11 cellular contexts compared by ENCODE assay signal in genomic region chr3:123678108-123678511, GRCh38.
DNase-seq lines count a peak whose midpoint lies in the region; TF ChIP-seq lines count a peak whose summit lies in the region.
"Had no signal": no experiment of that assay in that cellular context is flagged by ENCODE, and none has a peak within 500 bp of the region (broad histone marks: within the 10 kb centered on the region; RNA-seq: fewer than 3 reads in every experiment).

No MANE protein-coding gene starts in this region.

- H3K4me1 Mint-ChIP-seq in CD4-positive, alpha-beta memory T cell = no peaks in the 10 kb centered on the region

- CTCF ChIA-PET in CD4-positive, alpha-beta memory T cell (lab: Charles Lee; ENCODE audit: partially characterized antibody) = no interaction called here

- H3K27ac ChIP-seq in smooth muscle cell (ENCODE audit: low read depth) = peak overlapping the region; percentile 29
- no peak overlapping the region for H3K27ac ChIP-seq in CD4-positive, alpha-beta memory T cell (ENCODE audit: low read depth, low read length)

- H3K9me3 Mint-ChIP-seq in CD4-positive, alpha-beta memory T cell = peaks cover 0 to 2% (median 0%) of the 10 kb centered on the region in 8 donors

- POLR2A ChIA-PET in CD4-positive, alpha-beta memory T cell (lab: Charles Lee; ENCODE audit: partially characterized antibody) = no interaction called here

- H3F3A ChIP-seq in smooth muscle cell (ENCODE audit: low read depth) = no peaks in the 10 kb centered on the region

- intact Hi-C loops in CD4-positive, alpha-beta memory T cell (cut with micrococcal nuclease) = no loop called here

- TF ChIP-seq CTCF in smooth muscle cell (IDR thresholded peaks at IDR 0.05; ENCODE audit: borderline replicate concordance, insufficient read depth, poor library complexity, severe bottlenecking) = no peak

- peak overlapping the region; percentile 55 for H3K4me2 ChIP-seq in smooth muscle cell

- WGBS in smooth muscle cell (ENCODE audit: low lambda C conversion rate) = 29% methylated on average over 8 of the region's 8 CpGs

- no peak overlapping the region for H2AFZ ChIP-seq in smooth muscle cell (ENCODE audit: low read depth)

- peaks cover 6 to 15% of the 10 kb centered on the region in 2 donors for H3K27me3 Mint-ChIP-seq in CD4-positive, alpha-beta memory T cell

- H3K9ac ChIP-seq in smooth muscle cell (ENCODE audit: low read depth) = no peak overlapping the region

- H3K36me3 ChIP-seq in smooth muscle cell (ENCODE audit: low read depth) = no peaks in the 10 kb centered on the region
- H3K36me3 ChIP-seq in CD4-positive, alpha-beta memory T cell (ENCODE audit: insufficient read depth, low read length) = no peaks in the 10 kb centered on the region

- no peaks in the 10 kb centered on the region for H3K79me2 ChIP-seq in smooth muscle cell (ENCODE audit: low read depth)

- H4K20me1 ChIP-seq in smooth muscle cell (ENCODE audit: low read depth) = no peaks in the 10 kb centered on the region

- H3K4me1 ChIP-seq in smooth muscle cell (ENCODE audit: low read depth) = no peaks in the 10 kb centered on the region
- H3K4me1 ChIP-seq in CD4-positive, alpha-beta memory T cell (ENCODE audit: insufficient read depth, low read length) = no peaks in the 10 kb centered on the region

- no peaks in the 10 kb centered on the region for H3K27me3 ChIP-seq in smooth muscle cell (ENCODE audit: low read depth)
- H3K27me3 ChIP-seq in CD4-positive, alpha-beta memory T cell (ENCODE audit: insufficient read depth, low read length) = no peaks in the 10 kb centered on the region

- no peak overlapping the region for H3K4me3 Mint-ChIP-seq in CD4-positive, alpha-beta memory T cell

- H3K36me3 Mint-ChIP-seq in CD4-positive, alpha-beta memory T cell = no peaks in the 10 kb centered on the region

- peak overlapping the region in 1 of 7 donors; percentile 29 for H3K27ac Mint-ChIP-seq in CD4-positive, alpha-beta memory T cell

- no peak overlapping the region for H3K4me3 ChIP-seq in smooth muscle cell
- no peak overlapping the region for H3K4me3 ChIP-seq in CD4-positive, alpha-beta memory T cell (ENCODE audit: low read length in 2 of 2)

- no peaks in the 10 kb centered on the region for H3K9me3 ChIP-seq in smooth muscle cell (replicated peaks; ENCODE audit: low read depth)
- H3K9me3 ChIP-seq in CD4-positive, alpha-beta memory T cell (ENCODE audit: control insufficient read depth in 1 of 2, low read length in 2 of 2) = no peaks in the 10 kb centered on the region

- DNase-seq in H4 (ENCODE audit: low spot score) (peak; percentile 54), SK-N-DZ (ENCODE audit: low spot score) (peak; percentile 9), fibroblast of peridontal ligament (ENCODE audit: extremely low read depth) (peak; percentile 90), smooth muscle cell (lab: John Stamatoyannopoulos, UW; ENCODE audit: unreplicated experiment) (no peak), T-helper 2 cell (no peak), iPS-NIHi7 (ENCODE audit: extremely low spot score) (no peak)
- DNase-seq in CD4-positive, alpha-beta memory T cell = no peak
- DNase-seq: activated effector memory CD4-positive, alpha-beta T cell treated with Interleukin-2 at 50 U/mL for 16 hours; NCI-H748 treated with DMSO at 0.1 percent for 48 hours; small intestine; stimulated activated naive CD4-positive, alpha-beta T cell treated with Interleukin-2 at 50 U/mL for 16 hours had no signal

Comparison
In these comparisons a context has a peak if more than half of its experiments do, and no peak if none do; other contexts are left out.
1. DNase-seq: peak in H4 (single experiment), SK-N-DZ (single experiment) and fibroblast of peridontal ligament (single experiment); none in smooth muscle cell (single experiment), T-helper 2 cell (0 of 5), iPS-NIHi7 (single experiment) and CD4-positive, alpha-beta memory T cell (0 of 5).